In the genomic region with DNA sequence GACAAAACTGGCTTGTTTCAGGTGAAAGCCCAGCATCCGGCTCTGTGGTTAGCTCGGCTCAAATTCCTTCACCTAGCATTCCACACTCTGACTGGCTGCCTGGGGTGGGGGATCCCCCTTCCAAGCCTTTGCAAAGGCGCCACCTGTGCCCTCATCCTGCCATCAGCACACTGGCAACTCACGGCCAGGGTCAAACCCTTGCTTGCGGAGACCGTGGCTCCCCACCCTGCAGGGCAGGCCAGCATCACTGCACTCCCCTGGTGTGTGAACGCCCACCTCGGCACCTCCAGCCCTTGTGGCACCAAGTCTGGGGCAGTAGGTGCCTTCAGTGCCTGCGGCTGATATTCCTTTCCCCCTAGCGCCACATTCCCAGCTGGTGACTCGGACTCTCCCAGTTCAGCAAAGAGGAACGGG, we compare ENCODE assay signal across 8 cellular contexts. TPM values are rescaled to one million over a fixed set of nuclear protein-coding genes. Genes with fewer than 3 reads are reported as not detected.
DNase-seq lines count a peak whose midpoint lies in the region; ATAC-seq and TF ChIP-seq lines count a peak whose summit lies in the region.

No MANE protein-coding gene starts in this region.

- peak overlapping the region; percentile 93 to 99 (median 98) for H3K27ac ChIP-seq in heart left ventricle
- H3K27ac ChIP-seq in body of pancreas, result peak overlapping the region; percentile 89 to 99 (median 97)
- H3K27ac ChIP-seq in upper lobe of left lung, result peak overlapping the region; percentile 97 to 99 (median 99)

- TF ChIP-seq POLR2A in heart left ventricle (IDR thresholded peaks at IDR 0.05) (no peak), body of pancreas (IDR thresholded peaks at IDR 0.05) (peak in 2 of 3 donors; percentile 12 to 40), lower leg skin (IDR thresholded peaks at IDR 0.05) (no peak), upper lobe of left lung (IDR thresholded peaks at IDR 0.05) (no peak)

- 23 to 31% (median 27%) methylated on average over 5 to 12 of the region's 12 CpGs for WGBS in heart left ventricle, 4 donors
- WGBS in body of pancreas, 2 donors, result 9% methylated on average over 8 to 12 of the region's 12 CpGs
- 15 to 17% methylated on average over 12 of the region's 12 CpGs for WGBS in lower leg skin, 2 donors
- 25 to 26% methylated on average over 7 to 12 of the region's 12 CpGs for WGBS in upper lobe of left lung, 2 donors

- no peaks in the 10 kb centered on the region for H3K9me3 ChIP-seq in heart left ventricle
- H3K9me3 ChIP-seq in body of pancreas, result no peaks in the 10 kb centered on the region
- no peaks in the 10 kb centered on the region for H3K9me3 ChIP-seq in upper lobe of left lung

- ATAC-seq in heart left ventricle (no peak), Right ventricle myocardium superior (ENCODE audit: poor library complexity) (no peak), body of pancreas (no peak), upper lobe of left lung (ENCODE audit: low FRiP score in 2 of 2) (no peak), HG03520 (IDR thresholded peaks at IDR 0.05; ENCODE audit: unreplicated experiment) (no peak), GM18873 (IDR thresholded peaks at IDR 0.05; ENCODE audit: low FRiP score, unreplicated experiment) (no peak)

- no peak for DNase-seq in heart left ventricle
- DNase-seq in Right ventricle myocardium superior, result no peak
- DNase-seq in body of pancreas, result peak; percentile 49 to 65 (median 59)
- no peak for DNase-seq in lower leg skin (ENCODE audit: low spot score in 2 of 2)
- DNase-seq in upper lobe of left lung, result peak in 1 of 2 donors; percentile 59
- DNase-seq in COLO829 (ENCODE audit: low spot score), result no peak

- intact Hi-C loops in heart left ventricle (cut with DNase I), result loop anchor here in 2 of 10 donors (5.0 to 10.0 kb wide), 2 partner anchors 58 to 70 kb away; partner anchors contain the start of genes SMCR8 (in 1 of the 2) and TOP3A (in 1 of the 2)
- intact Hi-C loops in Right ventricle myocardium superior (cut with DNase I), result no loop called here
- intact Hi-C loops in body of pancreas (cut with DNase I), result no loop called here
- intact Hi-C loops in lower leg skin (cut with DNase I; ENCODE audit: low total_unique reads), result no loop called here

- TF ChIP-seq EP300 in upper lobe of left lung (IDR thresholded peaks at IDR 0.05), result no peak

- H3K27me3 ChIP-seq in heart left ventricle (no peaks in the 10 kb centered on the region), body of pancreas (no peaks in the 10 kb centered on the region), upper lobe of left lung (no peaks in the 10 kb centered on the region)

- H3K4me3 ChIP-seq in heart left ventricle (peak overlapping the region; percentile 68 to 100 (median 94)), body of pancreas (peak overlapping the region; percentile 49 to 94), lower leg skin (ENCODE audit: low read depth, poor library complexity, severe bottlenecking) (peak overlapping the region; percentile 85), upper lobe of left lung (peak overlapping the region; percentile 76 to 100 (median 87))

- H3K36me3 ChIP-seq in heart left ventricle, result peaks cover 0 to 45% (median 41%) of the 10 kb centered on the region in 9 donors
- H3K36me3 ChIP-seq in body of pancreas (replicated peaks in 1 of 2; ENCODE audit: insufficient read depth in 1 of 2, low read depth in 2 of 2), result peaks cover 14 to 26% of the 10 kb centered on the region in 2 donors
- peaks cover 18 to 46% (median 42%) of the 10 kb centered on the region in 4 donors for H3K36me3 ChIP-seq in upper lobe of left lung

- H3K4me1 ChIP-seq in heart left ventricle, result peaks cover 6 to 53% (median 43%) of the 10 kb centered on the region in 12 donors
- H3K4me1 ChIP-seq in body of pancreas, result peaks cover 42% of the 10 kb centered on the region
- H3K4me1 ChIP-seq in upper lobe of left lung, result peaks cover 40 to 49% (median 44%) of the 10 kb centered on the region in 4 donors

- no peak for TF ChIP-seq CTCF in heart left ventricle (IDR thresholded peaks at IDR 0.05)
- TF ChIP-seq CTCF in body of pancreas (IDR thresholded peaks at IDR 0.05), result no peak
- TF ChIP-seq CTCF in lower leg skin (IDR thresholded peaks at IDR 0.05), result no peak
- TF ChIP-seq CTCF in upper lobe of left lung (IDR thresholded peaks at IDR 0.05), result no peak

RNA-seq across cellular contexts. Expression of gene FLII, which starts 1.3 kb away (rescaled TPM):
- total RNA-seq in heart left ventricle (100 to 1,000 TPM; 218 to 535 (median 307) TPM), Right ventricle myocardium superior (269 TPM), body of pancreas (100 to 1,000 TPM; 154 to 173 TPM), lower leg skin (100 to 1,000 TPM; 202 to 292 (median 238) TPM), upper lobe of left lung (100 to 1,000 TPM; 313 to 552 (median 376) TPM)
- polyA plus RNA-seq in heart left ventricle, result 100 to 1,000 TPM; 321 to 364 TPM

RNA-seq across cellular contexts. Expression of gene MIEF2, which starts 3.2 kb away (rescaled TPM):
- 10 to 100 TPM; 23.2 to 46.9 (median 26.7) TPM for total RNA-seq in heart left ventricle
- 10 to 100 TPM; 18.8 to 27.4 TPM for polyA plus RNA-seq in heart left ventricle
- total RNA-seq in Right ventricle myocardium superior, result 32.7 TPM
- 10 to 100 TPM; 16.2 to 21.8 TPM for total RNA-seq in body of pancreas
- 10 to 100 TPM; 24.3 to 57.7 (median 34.2) TPM for total RNA-seq in lower leg skin
- total RNA-seq in upper lobe of left lung, result 10 to 100 TPM; 17.2 to 79.3 (median 31.8) TPM

RNA-seq across cellular contexts. Expression of gene LLGL1, which starts 31.8 kb away (rescaled TPM):
- total RNA-seq in heart left ventricle (10 to 100 TPM in 5 of 9 donors, 1 to 10 TPM in 4; 6.8 to 20.7 (median 10.8) TPM), Right ventricle myocardium superior (7.9 TPM), body of pancreas (10 to 100 TPM in 1 of 2 donors, 1 to 10 TPM in 1; 6.6 to 11.4 TPM), lower leg skin (10 to 100 TPM; 24.5 to 32.7 (median 29.3) TPM), upper lobe of left lung (10 to 100 TPM in 5 of 6 donors, 1 to 10 TPM in 1; 9.8 to 16.4 (median 13.8) TPM)
- 1 to 10 TPM; 5.3 to 8.9 TPM for polyA plus RNA-seq in heart left ventricle

RNA-seq across cellular contexts. Expression of gene TOP3A, which starts 57.5 kb away (rescaled TPM):
- 10 to 100 TPM in 8 of 9 donors, 1 to 10 TPM in 1; 9.4 to 26.1 (median 12.8) TPM for total RNA-seq in heart left ventricle
- 10 to 100 TPM in 1 of 2 donors, 1 to 10 TPM in 1; 9.7 to 14.8 TPM for polyA plus RNA-seq in heart left ventricle
- 8.1 TPM for total RNA-seq in Right ventricle myocardium superior
- 10 to 100 TPM; 13.2 to 22.3 TPM for total RNA-seq in body of pancreas
- 10 to 100 TPM; 18.7 to 46.4 (median 28.4) TPM for total RNA-seq in lower leg skin
- total RNA-seq in upper lobe of left lung, result 10 to 100 TPM; 23.4 to 36.3 (median 32.9) TPM

RNA-seq across cellular contexts. Expression of gene SMCR8, which starts 57.8 kb away (rescaled TPM):
- 10 to 100 TPM in 8 of 9 donors, 1 to 10 TPM in 1; 9.7 to 17.6 (median 13.1) TPM for total RNA-seq in heart left ventricle
- 10 to 100 TPM in 1 of 2 donors, 1 to 10 TPM in 1; 2.9 to 10.7 TPM for polyA plus RNA-seq in heart left ventricle
- total RNA-seq in Right ventricle myocardium superior, result 11.5 TPM
- 1 to 10 TPM; 7.9 to 9.1 TPM for total RNA-seq in body of pancreas
- 10 to 100 TPM; 14.0 to 23.7 (median 18.4) TPM for total RNA-seq in lower leg skin
- total RNA-seq in upper lobe of left lung, result 10 to 100 TPM; 17.1 to 25.2 (median 21.5) TPM

Comparison
In these comparisons a context has a peak if more than half of its experiments do, and no peak if none do; other contexts are left out.
1. DNase-seq: peak in body of pancreas (4 of 4); none in heart left ventricle (0 of 5), Right ventricle myocardium superior (single experiment), lower leg skin (0 of 2) and COLO829 (single experiment).
2. POLR2A ChIP-seq: peak in body of pancreas (2 of 3); none in heart left ventricle (0 of 2), lower leg skin (0 of 2) and upper lobe of left lung (0 of 4).
3. Peak in every context shown above with its lines, with median percentiles within 50 percentile points of each other: H3K27ac ChIP-seq and H3K4me3 ChIP-seq.